Comparison of ENCODE assay signal across 8 cellular contexts in the genomic region with DNA sequence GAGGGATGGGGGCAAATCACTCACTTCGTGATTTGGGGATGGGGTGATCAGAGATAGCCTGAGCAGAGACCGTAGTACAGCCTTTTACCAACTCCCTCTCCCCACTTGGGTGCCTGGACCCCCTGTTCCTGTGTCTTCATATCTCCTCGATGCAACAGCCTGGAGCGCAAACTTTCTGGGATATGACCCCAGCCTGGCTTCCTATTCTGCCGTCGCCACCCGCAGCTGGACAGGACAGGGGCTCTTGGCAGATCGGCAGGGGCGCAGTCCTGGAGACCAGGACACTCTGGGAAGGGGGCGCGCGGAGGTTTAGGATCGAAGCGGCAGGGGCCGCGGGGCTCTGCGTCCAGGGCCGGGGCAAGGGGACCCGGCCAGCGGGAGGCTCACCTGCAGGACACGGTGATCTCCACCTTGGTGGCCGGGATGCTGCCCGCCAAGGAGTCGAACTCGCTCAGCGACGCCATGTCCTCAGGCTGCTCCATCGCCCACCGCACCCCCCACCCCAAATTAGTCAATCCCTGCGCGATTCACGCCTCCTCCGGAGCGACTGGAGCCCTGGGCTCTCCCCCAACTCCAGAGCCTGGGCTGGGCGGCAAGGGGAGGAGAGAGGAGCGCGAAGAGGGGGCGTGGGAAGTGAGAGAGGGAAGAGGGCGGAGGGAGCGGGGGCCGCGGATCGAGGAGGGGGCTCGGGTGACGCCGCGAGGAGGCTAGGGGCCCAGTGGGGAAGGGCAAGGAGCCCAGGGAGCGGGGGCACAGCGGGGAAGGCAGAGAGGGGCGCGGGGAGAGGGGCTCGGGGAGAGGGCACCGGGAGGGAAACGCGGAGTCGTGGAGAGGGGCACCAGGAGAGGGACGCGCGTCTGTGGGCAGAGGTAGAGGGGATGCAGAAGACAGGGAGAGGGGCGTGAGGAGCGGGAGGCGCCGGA. TPM values are rescaled to one million over a fixed set of nuclear protein-coding genes. Genes with fewer than 3 reads are reported as not detected.
A peak's percentile ranks its signal among the peaks of the same experiment; 100 is the strongest.
DNase-seq lines count a peak whose midpoint lies in the region; ATAC-seq lines count a peak whose summit lies in the region.

A gene (minus strand): TSS at position 549 of the 923 bp plus-strand sequence. CDS start 67 bp downstream, at position 482.

- POLR2A ChIA-PET in activated CD8-positive, alpha-beta T cell treated with anti-CD3 and anti-CD28 coated beads, Interleukin-2, amount 10 ng/mL, durations not matched to agents 7 days and 5 days (lab: Charles Lee), result no interaction called here

- H3K4me3 ChIP-seq in skin epidermis, result peak within 1 kb of the TSS; percentile 31 to 54 (median 40)

- H3K36me3 Mint-ChIP-seq in activated CD8-positive, alpha-beta T cell treated with anti-CD3 and anti-CD28 coated beads, Interleukin-2, amount 10 ng/mL, durations not matched to agents 7 days and 5 days (ENCODE audit: low read depth), result no peaks in the 10 kb centered on the region

- H3K4me3 Mint-ChIP-seq in activated CD8-positive, alpha-beta T cell treated with anti-CD3 and anti-CD28 coated beads, Interleukin-2, amount 10 ng/mL, durations not matched to agents 7 days and 5 days, result peak within 1 kb of the TSS; percentile 61

- no peak within 1 kb of the TSS for H3K27ac Mint-ChIP-seq in activated CD8-positive, alpha-beta T cell treated with anti-CD3 and anti-CD28 coated beads, Interleukin-2, amount 10 ng/mL, durations not matched to agents 7 days and 5 days

- H3K27me3 Mint-ChIP-seq in activated CD8-positive, alpha-beta T cell treated with anti-CD3 and anti-CD28 coated beads, Interleukin-2, amount 10 ng/mL, durations not matched to agents 7 days and 5 days (ENCODE audit: low read depth), result peaks cover 45% of the 10 kb centered on the region

- CTCF ChIA-PET in activated CD8-positive, alpha-beta T cell treated with anti-CD3 and anti-CD28 coated beads, Interleukin-2, amount 10 ng/mL, durations not matched to agents 7 days and 5 days (lab: Charles Lee), result interaction anchor here (2.0 kb wide), 1 partner anchor 11 kb away, joined by 10 read pairs; no protein-coding TSS in a partner anchor

- peak within 1 kb of the TSS in 10 of 21 experiments; percentile 8 to 66 (median 50) for H3K27ac ChIP-seq in skin epidermis

- intact Hi-C loops in left cardiac atrium (cut with DNase I), result loop anchor here in 1 of 2 donors (10.0 kb wide), 1 partner anchor 64 kb away; no protein-coding TSS in a partner anchor

- ATAC-seq in activated CD8-positive, alpha-beta T cell treated with anti-CD3 and anti-CD28 coated beads, Interleukin-2, amount 10 ng/mL, durations not matched to agents 7 days and 5 days, result no peak
- peak; percentile 41 to 53 for ATAC-seq in left cardiac atrium
- ATAC-seq in HG03159 (IDR thresholded peaks at IDR 0.05; ENCODE audit: unreplicated experiment), result no peak
- no peak for ATAC-seq in GM21825 (IDR thresholded peaks at IDR 0.05; ENCODE audit: unreplicated experiment)

- no peaks in the 10 kb centered on the region for H3K9me3 Mint-ChIP-seq in activated CD8-positive, alpha-beta T cell treated with anti-CD3 and anti-CD28 coated beads, Interleukin-2, amount 10 ng/mL, durations not matched to agents 7 days and 5 days (ENCODE audit: insufficient read depth)

- peaks cover 17% of the 10 kb centered on the region for H3K4me1 Mint-ChIP-seq in activated CD8-positive, alpha-beta T cell treated with anti-CD3 and anti-CD28 coated beads, Interleukin-2, amount 10 ng/mL, durations not matched to agents 7 days and 5 days (ENCODE audit: low read depth)

- peak; percentile 11 for DNase-seq in NCI-H345 (lab: John Stamatoyannopoulos, UW)
- no peak for DNase-seq in NCI-H345 treated with DMSO at 0.1 percent for 48 hours (lab: John Stamatoyannopoulos, UW; ENCODE audit: unreplicated experiment)
- DNase-seq in activated CD8-positive, alpha-beta T cell treated with anti-CD3 and anti-CD28 coated beads, Interleukin-2, amount 10 ng/mL, durations not matched to agents 7 days and 5 days, result no peak
- peak; percentile 52 for DNase-seq in left cardiac atrium
- no peak for DNase-seq in NCI-H2081 treated with DMSO at 0.1 percent for 48 hours (lab: John Stamatoyannopoulos, UW)

RNA-seq across cellular contexts. Expression of the gene that starts here (rescaled TPM):
- total RNA-seq in activated CD8-positive, alpha-beta T cell treated with anti-CD3 and anti-CD28 coated beads, Interleukin-2, amount 10 ng/mL, durations not matched to agents 7 days and 5 days, result 1 to 10 TPM; 1.4 to 1.7 TPM
- total RNA-seq in left cardiac atrium, result 10 to 100 TPM; 14.7 to 63.5 TPM

Comparison
In these comparisons a context has a peak if more than half of its experiments do, and no peak if none do; other contexts are left out.
1. RNA of the gene that starts here (total RNA-seq): 14.7 to 63.5 TPM in left cardiac atrium; 1.4 to 1.7 TPM in activated CD8-positive, alpha-beta T cell treated with anti-CD3 and anti-CD28 coated beads, Interleukin-2, amount 10 ng/mL, durations not matched to agents 7 days and 5 days; every median in the first group is over 4 times any median in the second.
2. DNase-seq: peak in NCI-H345 (single experiment) and left cardiac atrium (single experiment); none in NCI-H345 treated with DMSO at 0.1 percent for 48 hours (single experiment), activated CD8-positive, alpha-beta T cell treated with anti-CD3 and anti-CD28 coated beads, Interleukin-2, amount 10 ng/mL, durations not matched to agents 7 days and 5 days (single experiment) and NCI-H2081 treated with DMSO at 0.1 percent for 48 hours (single experiment).
3. ATAC-seq: peak in left cardiac atrium (2 of 2); none in activated CD8-positive, alpha-beta T cell treated with anti-CD3 and anti-CD28 coated beads, Interleukin-2, amount 10 ng/mL, durations not matched to agents 7 days and 5 days (single experiment), HG03159 (single experiment) and GM21825 (single experiment).